15 cellular contexts compared by ENCODE assay signal in genomic region chr2:8380026-8380425, GRCh38.
A peak's percentile ranks its signal among the peaks of the same experiment; 100 is the strongest.
DNase-seq lines count a peak whose midpoint lies in the region; ATAC-seq, FAIRE-seq and TF ChIP-seq lines count a peak whose summit lies in the region.
"Had no signal": no experiment of that assay in that cellular context is flagged by ENCODE, and none has a peak within 500 bp of the region (broad histone marks: within the 10 kb centered on the region; RNA-seq: fewer than 3 reads in every experiment).

No MANE protein-coding gene starts in this region.

- 63 to 85% (median 71%) methylated on average over 5 to 6 of the region's 6 CpGs for WGBS in adrenal gland, 4 donors

- intact Hi-C loops in adrenal gland (cut with DNase I), result no loop called here

- ATAC-seq in HG02678 (IDR thresholded peaks at IDR 0.05; ENCODE audit: unreplicated experiment), result peak; percentile 30
- no peak for ATAC-seq in naive thymus-derived CD8-positive, alpha-beta T cell
- no peak for ATAC-seq in GM21576 (IDR thresholded peaks at IDR 0.05; ENCODE audit: unreplicated experiment)
- ATAC-seq: activated naive CD4-positive, alpha-beta T cell treated with anti-CD3 and anti-CD28 coated beads, Interleukin-2, amount 50 U/mL, for 72 hours had no signal

- H3K9me3 ChIP-seq in adrenal gland (replicated peaks in 1 of 3) (no peaks in the 10 kb centered on the region), SJCRH30 (replicated peaks) (no peaks in the 10 kb centered on the region)

- POLR2A ChIA-PET in naive thymus-derived CD8-positive, alpha-beta T cell (lab: Charles Lee), result no interaction called here

- H3K27me3 ChIP-seq in adrenal gland, result no peaks in the 10 kb centered on the region
- no peaks in the 10 kb centered on the region for H3K27me3 ChIP-seq in SJCRH30

- no peak overlapping the region for H3K4me3 Mint-ChIP-seq in neural crest cell
- H3K4me3 Mint-ChIP-seq in naive thymus-derived CD8-positive, alpha-beta T cell, result no peak overlapping the region
- H3K4me3 Mint-ChIP-seq: CD4-positive, CD25-positive, alpha-beta regulatory T cell had no signal

- TF ChIP-seq CTCF in adrenal gland (IDR thresholded peaks at IDR 0.05) (no peak), neural crest cell (conservative IDR thresholded peaks at IDR 0.05) (no peak)

- H3K36me3 ChIP-seq in adrenal gland (replicated peaks in 1 of 2), result no peaks in the 10 kb centered on the region
- no peaks in the 10 kb centered on the region for H3K36me3 ChIP-seq in SJCRH30

- H3K36me3 Mint-ChIP-seq in neural crest cell (ENCODE audit: low read depth), result no peaks in the 10 kb centered on the region
- H3K36me3 Mint-ChIP-seq in naive thymus-derived CD8-positive, alpha-beta T cell, result no peaks in the 10 kb centered on the region
- H3K36me3 Mint-ChIP-seq: activated naive CD4-positive, alpha-beta T cell treated with anti-CD3 and anti-CD28 coated beads, Interleukin-2, amount 50 U/mL, for 72 hours; CD4-positive, CD25-positive, alpha-beta regulatory T cell had no signal

- peak; percentile 42 for FAIRE-seq in GM12892 (lab: Jason Lieb, UNC)
- FAIRE-seq: colon, keratinocyte had no signal

- H3K4me1 Mint-ChIP-seq in neural crest cell, result peaks cover 21% of the 10 kb centered on the region
- H3K4me1 Mint-ChIP-seq in naive thymus-derived CD8-positive, alpha-beta T cell, result peaks cover 4 to 47% (median 14%) of the 10 kb centered on the region in 4 donors

- H3K27me3 Mint-ChIP-seq in neural crest cell (ENCODE audit: low read depth), result no peaks in the 10 kb centered on the region
- peaks cover 0 to 13% (median 0%) of the 10 kb centered on the region in 5 donors for H3K27me3 Mint-ChIP-seq in naive thymus-derived CD8-positive, alpha-beta T cell
- H3K27me3 Mint-ChIP-seq: CD4-positive, CD25-positive, alpha-beta regulatory T cell had no signal

- no peaks in the 10 kb centered on the region for H3K4me1 ChIP-seq in adrenal gland (replicated peaks in 1 of 2)
- no peaks in the 10 kb centered on the region; the same call in 1 of the 2 replicates for H3K4me1 ChIP-seq in SJCRH30

- no peak overlapping the region for H3K4me3 ChIP-seq in adrenal gland
- no peak overlapping the region for H3K4me3 ChIP-seq in SJCRH30

- no peak for TF ChIP-seq POLR2A in GM12892 (IDR thresholded peaks at IDR 0.05; ENCODE audit: low read depth, low read length)
- TF ChIP-seq POLR2A in adrenal gland (IDR thresholded peaks at IDR 0.05), result no peak

- H3K9me3 Mint-ChIP-seq in neural crest cell, result no peaks in the 10 kb centered on the region
- peaks cover 0 to 3% (median 0%) of the 10 kb centered on the region in 9 donors for H3K9me3 Mint-ChIP-seq in naive thymus-derived CD8-positive, alpha-beta T cell
- H3K9me3 Mint-ChIP-seq: activated naive CD4-positive, alpha-beta T cell treated with anti-CD3 and anti-CD28 coated beads, Interleukin-2, amount 50 U/mL, for 72 hours; CD4-positive, CD25-positive, alpha-beta regulatory T cell had no signal

- DNase-seq in GM12892 (ENCODE audit: insufficient read length), result no peak
- peak in 4 of 7 donors; percentile 13 to 68 (median 36) for DNase-seq in adrenal gland
- no peak for DNase-seq in neural crest cell (ENCODE audit: low read depth, low spot score)
- DNase-seq in naive thymus-derived CD8-positive, alpha-beta T cell, result no peak
- no peak for DNase-seq in SJCRH30
- DNase-seq in iPS-NIHi7 (ENCODE audit: extremely low spot score), result no peak
- DNase-seq: CD4-positive, CD25-positive, alpha-beta regulatory T cell; NCI-H1417 treated with DMSO at 0.1 percent for 48 hours; stimulated activated naive CD4-positive, alpha-beta T cell treated with Interleukin-2 at 50 U/mL for 16 hours; T-helper 1 cell had no signal

- H3K27ac ChIP-seq in adrenal gland (no peak overlapping the region), SJCRH30 (no peak overlapping the region)

- H3K27ac Mint-ChIP-seq in neural crest cell (ENCODE audit: unreplicated experiment), result peak overlapping the region; percentile 77
- no peak overlapping the region for H3K27ac Mint-ChIP-seq in naive thymus-derived CD8-positive, alpha-beta T cell
- H3K27ac Mint-ChIP-seq: activated naive CD4-positive, alpha-beta T cell treated with anti-CD3 and anti-CD28 coated beads, Interleukin-2, amount 50 U/mL, for 72 hours had no signal

Comparison
In these comparisons a context has a peak if more than half of its experiments do, and no peak if none do; other contexts are left out.
1. DNase-seq: peak in adrenal gland (4 of 7); none in GM12892 (single experiment), neural crest cell (single experiment), naive thymus-derived CD8-positive, alpha-beta T cell (0 of 10), SJCRH30 (0 of 2) and iPS-NIHi7 (single experiment).